15 cellular contexts compared by ENCODE assay signal in the genomic region with DNA sequence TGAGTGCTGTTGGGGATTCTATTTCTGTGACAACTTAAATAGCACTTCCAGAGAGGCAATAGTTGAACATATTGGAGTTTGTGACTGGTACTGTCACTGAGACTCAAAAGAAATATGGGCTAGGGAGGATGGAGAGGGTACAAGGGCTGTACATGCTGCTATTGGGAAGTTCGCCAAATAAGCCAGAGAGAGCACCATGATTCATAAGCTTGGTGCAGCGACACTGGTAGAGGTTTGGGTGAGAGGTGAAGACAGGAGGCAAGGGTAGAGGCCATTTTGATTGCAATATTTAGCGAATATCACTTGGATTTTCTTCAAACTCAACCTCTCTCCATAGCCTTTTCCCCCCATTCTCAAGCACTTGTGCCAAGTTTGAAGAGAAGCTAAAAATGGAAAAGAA.
DNase-seq lines count a peak whose midpoint lies in the region; ATAC-seq and TF ChIP-seq lines count a peak whose summit lies in the region.
"Had no signal": no experiment of that assay in that cellular context is flagged by ENCODE, and none has a peak within 500 bp of the region (broad histone marks: within the 10 kb centered on the region; RNA-seq: fewer than 3 reads in every experiment).

No MANE protein-coding gene starts in this region.

- H3K27me3 Mint-ChIP-seq in MCF 10A (ENCODE audit: insufficient read depth, unreplicated experiment): no peaks in the 10 kb centered on the region
- no peaks in the 10 kb centered on the region for H3K27me3 Mint-ChIP-seq in chondrocyte (ENCODE audit: low read depth)
- peaks cover 9% of the 10 kb centered on the region for H3K27me3 Mint-ChIP-seq in neural progenitor cell (ENCODE audit: insufficient read depth, low read depth)
- H3K27me3 Mint-ChIP-seq in WTC11 (ENCODE audit: low read depth): no peaks in the 10 kb centered on the region
- H3K27me3 Mint-ChIP-seq: CD4-positive, CD25-positive, alpha-beta regulatory T cell; IgD-negative memory B cell had no signal

- 96% methylated on average over 3 of the region's 3 CpGs for WGBS in mammary epithelial cell (ENCODE audit: low coverage, missing lambda C conversion rate)

- POLR2A ChIA-PET in MCF 10A (lab: Yijun Ruan, JAX): no interaction called here
- POLR2A ChIA-PET in WTC11 (lab: Charles Lee): no interaction called here

- dilution Hi-C loops in mammary epithelial cell (cut with HindIII; ENCODE audit: low sequenced_read_pairs): loop anchor here (10.0 kb wide), 1 partner anchor 118 kb away; no protein-coding TSS in a partner anchor

- H3K4me1 Mint-ChIP-seq in MCF 10A (ENCODE audit: insufficient read depth, unreplicated experiment): no peaks in the 10 kb centered on the region
- H3K4me1 Mint-ChIP-seq in chondrocyte (ENCODE audit: low read depth): peaks cover 23% of the 10 kb centered on the region
- peaks cover 3% of the 10 kb centered on the region for H3K4me1 Mint-ChIP-seq in neural progenitor cell
- peaks cover 6% of the 10 kb centered on the region for H3K4me1 Mint-ChIP-seq in WTC11
- H3K4me1 Mint-ChIP-seq: CD4-positive, CD25-positive, alpha-beta regulatory T cell; IgD-negative memory B cell had no signal

- BruUV-seq in MCF 10A (replicated peaks; lab: Mats Ljungman, UMichigan) (no TSS peak), mammary epithelial cell (replicated peaks; lab: Mats Ljungman, UMichigan) (no TSS peak)

- no peaks in the 10 kb centered on the region for H3K27me3 ChIP-seq in mammary epithelial cell (ENCODE audit: insufficient read depth, low read length)
- H3K27me3 ChIP-seq in neural progenitor cell: no peaks in the 10 kb centered on the region
- H3K27me3 ChIP-seq: BLaER1 treated with 17β-estradiol and CSF1 and Interleukin-3, amounts not matched to agents 10 nM and 100 nM had no signal

- H3K9ac ChIP-seq in mammary epithelial cell (ENCODE audit: insufficient read depth, low read length) (no peak overlapping the region), neural progenitor cell (no peak overlapping the region)
- H3K9ac ChIP-seq: BLaER1 treated with 17β-estradiol and CSF1 and Interleukin-3, amounts not matched to agents 10 nM and 100 nM; GM23248 had no signal

- H3K36me3 ChIP-seq in mammary epithelial cell (ENCODE audit: insufficient read depth, low read length) (no peaks in the 10 kb centered on the region), neural progenitor cell (no peaks in the 10 kb centered on the region)

- intact Hi-C loops in MCF 10A (cut with micrococcal nuclease) (no loop called here), mammary epithelial cell (cut with micrococcal nuclease) (no loop called here)

- CTCF ChIA-PET in MCF 10A (lab: Yijun Ruan, JAX): interaction anchor here (0.6 kb wide), 1 partner anchor 31 kb away, joined by 3 read pairs; no protein-coding TSS in a partner anchor
- CTCF ChIA-PET in mammary epithelial cell (lab: Charles Lee; ENCODE audit: low non-redundant PET): no interaction called here
- CTCF ChIA-PET in WTC11 (lab: Charles Lee): no interaction called here

- H3K4me1 ChIP-seq in mammary epithelial cell (ENCODE audit: insufficient read depth, low read length) (peaks cover 5% of the 10 kb centered on the region), neural progenitor cell (no peaks in the 10 kb centered on the region)

- H3K27ac Mint-ChIP-seq in MCF 10A (ENCODE audit: low read depth, unreplicated experiment): no peak overlapping the region
- peak overlapping the region; percentile 3 for H3K27ac Mint-ChIP-seq in chondrocyte (ENCODE audit: unreplicated experiment)
- peak overlapping the region; percentile 32 for H3K27ac Mint-ChIP-seq in neural progenitor cell
- no peak overlapping the region for H3K27ac Mint-ChIP-seq in WTC11
- H3K27ac Mint-ChIP-seq: CD4-positive, CD25-positive, alpha-beta regulatory T cell; IgD-negative memory B cell had no signal

- H3K9me3 ChIP-seq in mammary epithelial cell (replicated peaks; ENCODE audit: insufficient read depth, low read length) (no peaks in the 10 kb centered on the region), neural progenitor cell (ENCODE audit: low read depth) (no peaks in the 10 kb centered on the region)

- H2AFZ ChIP-seq in mammary epithelial cell (ENCODE audit: low read depth, low read length) (no peak overlapping the region), neural progenitor cell (replicated peaks) (peak overlapping the region; percentile 42)
- H2AFZ ChIP-seq: GM23248 had no signal

- peak; percentile 17 for DNase-seq in MCF 10A (ENCODE audit: unreplicated experiment)
- DNase-seq in mammary epithelial cell: no peak
- DNase-seq in chondrocyte (ENCODE audit: low spot score): no peak
- DNase-seq in neural progenitor cell (ENCODE audit: low spot score): no peak
- DNase-seq in WTC11 (ENCODE audit: low spot score): no peak
- no peak for DNase-seq in GM03348 (ENCODE audit: low spot score)
- DNase-seq: 8988T; CD4-positive, CD25-positive, alpha-beta regulatory T cell; DMS53; GM23248; H7 had no signal

- H4K20me1 ChIP-seq in mammary epithelial cell (ENCODE audit: insufficient read depth, low read length) (no peaks in the 10 kb centered on the region), neural progenitor cell (ENCODE audit: low read depth) (no peaks in the 10 kb centered on the region)
- H4K20me1 ChIP-seq: BLaER1 treated with 17β-estradiol and CSF1 and Interleukin-3, amounts not matched to agents 10 nM and 100 nM had no signal

- ATAC-seq in WTC11 (no peak), GM19397 (IDR thresholded peaks at IDR 0.05; ENCODE audit: unreplicated experiment) (no peak)
- ATAC-seq: GM12878 had no signal

- H3K79me2 ChIP-seq in mammary epithelial cell (ENCODE audit: insufficient read depth, low read length) (no peaks in the 10 kb centered on the region), neural progenitor cell (ENCODE audit: low read depth) (no peaks in the 10 kb centered on the region)

- TF ChIP-seq CTCF in MCF 10A (IDR thresholded peaks at IDR 0.05; ENCODE audit: unreplicated experiment) (no peak), mammary epithelial cell (conservative IDR thresholded peaks at IDR 0.05 in 1 of 2, IDR thresholded peaks at IDR 0.05 in 1 of 2; ENCODE audit: extremely low read depth in 1 of 2, insufficient read depth in 1 of 2, low read depth in 1 of 2, low read length in 2 of 2) (no peak), chondrocyte (IDR thresholded peaks at IDR 0.05) (no peak), neural progenitor cell (IDR thresholded peaks at IDR 0.05) (no peak), WTC11 (IDR thresholded peaks at IDR 0.05) (no peak)

- no peaks in the 10 kb centered on the region for H3F3A ChIP-seq in neural progenitor cell (ENCODE audit: low read depth)

- H3K4me3 Mint-ChIP-seq in MCF 10A (ENCODE audit: unreplicated experiment): no peak overlapping the region
- H3K4me3 Mint-ChIP-seq in chondrocyte (ENCODE audit: unreplicated experiment): no peak overlapping the region
- no peak overlapping the region for H3K4me3 Mint-ChIP-seq in neural progenitor cell
- H3K4me3 Mint-ChIP-seq in WTC11: no peak overlapping the region
- H3K4me3 Mint-ChIP-seq: CD4-positive, CD25-positive, alpha-beta regulatory T cell; IgD-negative memory B cell had no signal

- H3K4me3 ChIP-seq in mammary epithelial cell (replicated peaks in 1 of 3; ENCODE audit: insufficient read depth in 1 of 3, low read depth in 2 of 3, low read length in 3 of 3): no peak overlapping the region
- no peak overlapping the region for H3K4me3 ChIP-seq in neural progenitor cell
- H3K4me3 ChIP-seq: BLaER1 treated with 17β-estradiol and CSF1 and Interleukin-3, amounts not matched to agents 10 nM and 100 nM; GM12878; GM23248 had no signal

- H3K36me3 Mint-ChIP-seq in MCF 10A (ENCODE audit: insufficient read depth, unreplicated experiment) (peaks cover 4% of the 10 kb centered on the region), chondrocyte (ENCODE audit: low read depth) (no peaks in the 10 kb centered on the region), neural progenitor cell (no peaks in the 10 kb centered on the region), WTC11 (no peaks in the 10 kb centered on the region)
- H3K36me3 Mint-ChIP-seq: CD4-positive, CD25-positive, alpha-beta regulatory T cell had no signal

- in situ Hi-C loops in mammary epithelial cell (cut with MboI; ENCODE audit: low sequenced_read_pairs in 2 of 2): loop anchor here (10.0 to 25.0 kb wide), 2 partner anchors 118 to 316 kb away; no protein-coding TSS in a partner anchor

- H3K9me3 Mint-ChIP-seq in MCF 10A (ENCODE audit: unreplicated experiment) (peaks cover 5% of the 10 kb centered on the region), chondrocyte (ENCODE audit: low read depth) (peaks cover 2% of the 10 kb centered on the region), neural progenitor cell (no peaks in the 10 kb centered on the region), WTC11 (no peaks in the 10 kb centered on the region; the same call in 1 of the 2 replicates)

- no peak overlapping the region for H3K4me2 ChIP-seq in mammary epithelial cell (ENCODE audit: insufficient read depth, low read depth, low read length)
- H3K4me2 ChIP-seq in neural progenitor cell: no peak overlapping the region
- H3K4me2 ChIP-seq: BLaER1 treated with 17β-estradiol and CSF1 and Interleukin-3, amounts not matched to agents 10 nM and 100 nM had no signal

- H3K27ac ChIP-seq in mammary epithelial cell (ENCODE audit: insufficient read depth, low read depth, low read length) (no peak overlapping the region), neural progenitor cell (no peak overlapping the region)
- H3K27ac ChIP-seq: BLaER1 treated with 17β-estradiol and CSF1 and Interleukin-3, amounts not matched to agents 10 nM and 100 nM; GM23248 had no signal

TF ChIP-seq in WTC11, 78 proteins besides CTCF, POLR2A, EP300 and RAD21:
- TF ChIP-seq ETV6 (CRISPR knock-in tag; IDR thresholded peaks at IDR 0.05): no peak
- TF ChIP-seq SMAD4 (CRISPR knock-in tag; IDR thresholded peaks at IDR 0.05): no peak
- no peak for TF ChIP-seq ZMAT4 (CRISPR knock-in tag; IDR thresholded peaks at IDR 0.05)
- TF ChIP-seq GRHL2 (CRISPR knock-in tag; IDR thresholded peaks at IDR 0.05; ENCODE audit: insufficient replicate concordance, severe bottlenecking): no peak
- TF ChIP-seq MYBL2 (CRISPR knock-in tag; IDR thresholded peaks at IDR 0.05): no peak

Comparison
In these comparisons a context has a peak if more than half of its experiments do, and no peak if none do; other contexts are left out.
1. H3K27ac Mint-ChIP-seq: peak in chondrocyte (single experiment) and neural progenitor cell (single experiment); none in MCF 10A (single experiment) and WTC11 (single experiment).